In genomic region chr2:10909050-10909995, GRCh38 we compare ENCODE assay signal across 11 cellular contexts. TPM values are rescaled to one million over a fixed set of nuclear protein-coding genes. Genes with fewer than 3 reads are reported as not detected.
DNase-seq lines count a peak whose midpoint lies in the region; ATAC-seq, FAIRE-seq and TF ChIP-seq lines count a peak whose summit lies in the region.
"Had no signal": no experiment of that assay in that cellular context is flagged by ENCODE, and none has a peak within 500 bp of the region (broad histone marks: within the 10 kb centered on the region; RNA-seq: fewer than 3 reads in every experiment).

No MANE protein-coding gene starts in this region.

- no peak overlapping the region for H3K4me3 ChIP-seq in astrocyte (ENCODE audit: insufficient read depth, low read depth, low read length)
- H3K4me3 ChIP-seq in trophoblast cell (ENCODE audit: low read depth, low read length) = no peak overlapping the region

- TF ChIP-seq CTCF in astrocyte (IDR thresholded peaks at IDR 0.05; ENCODE audit: insufficient read depth, low read depth, low read length) = peak; percentile 44
- peak; percentile 80 for TF ChIP-seq CTCF in nephron progenitor cell (IDR thresholded peaks at IDR 0.05)

- H3K36me3 ChIP-seq in astrocyte (ENCODE audit: insufficient read depth, low read length) (no peaks in the 10 kb centered on the region), trophoblast cell (ENCODE audit: control insufficient read depth in 1 of 2, insufficient read depth in 2 of 2, low read length in 2 of 2) (no peaks in the 10 kb centered on the region)

- TF ChIP-seq EP300 in Ishikawa (IDR thresholded peaks at IDR 0.05; ENCODE audit: borderline replicate concordance) = no peak

- no CpG with 5 or more reads among the region's 15 CpGs for WGBS in trophoblast cell (ENCODE audit: extremely low coverage, insufficient coverage, insufficient read length)

- no peaks in the 10 kb centered on the region for H3K4me1 Mint-ChIP-seq in astrocyte (ENCODE audit: low read depth, unreplicated experiment)
- H3K4me1 Mint-ChIP-seq in nephron progenitor cell = peaks cover 12% of the 10 kb centered on the region

- H3K27me3 Mint-ChIP-seq in astrocyte (ENCODE audit: low read depth, unreplicated experiment) = peaks cover 30% of the 10 kb centered on the region
- peaks cover 64% of the 10 kb centered on the region for H3K27me3 Mint-ChIP-seq in nephron progenitor cell (ENCODE audit: low read depth, poor library complexity)

- H3K4me2 ChIP-seq in astrocyte (ENCODE audit: low read length) (no peak overlapping the region), trophoblast cell (ENCODE audit: low read length) (no peak overlapping the region)

- H4K20me1 ChIP-seq in astrocyte (ENCODE audit: insufficient read depth, low read length) = no peaks in the 10 kb centered on the region

- H3K27ac Mint-ChIP-seq in astrocyte (ENCODE audit: unreplicated experiment) = no peak overlapping the region
- no peak overlapping the region for H3K27ac Mint-ChIP-seq in nephron progenitor cell

- no peak overlapping the region for H3K18ac ChIP-seq in trophoblast cell (ENCODE audit: low read length)

- H3K4ac ChIP-seq in trophoblast cell (ENCODE audit: low read depth, low read length) = no peak overlapping the region

- no peak overlapping the region for H4K8ac ChIP-seq in trophoblast cell (ENCODE audit: low read depth, low read length)

- H3K27me3 ChIP-seq in astrocyte (ENCODE audit: insufficient read depth, low read length) (peaks cover 3% of the 10 kb centered on the region), trophoblast cell (ENCODE audit: insufficient read depth, low read length) (peaks cover 23% of the 10 kb centered on the region)

- peaks cover 2% of the 10 kb centered on the region for H3K79me1 ChIP-seq in trophoblast cell (ENCODE audit: low read length)

- H3K27ac ChIP-seq in astrocyte (ENCODE audit: low read depth, low read length) = no peak overlapping the region
- no peak overlapping the region for H3K27ac ChIP-seq in trophoblast cell (ENCODE audit: low read depth, low read length)

- H2AK5ac ChIP-seq in trophoblast cell (ENCODE audit: low read length) = no peak overlapping the region

- no peak for ATAC-seq in HG03159 (IDR thresholded peaks at IDR 0.05; ENCODE audit: unreplicated experiment)

- no peak for FAIRE-seq in astrocyte (lab: Jason Lieb, UNC)

- H3K4me3 Mint-ChIP-seq in astrocyte (ENCODE audit: unreplicated experiment) (no peak overlapping the region), nephron progenitor cell (no peak overlapping the region)
- H3K4me3 Mint-ChIP-seq: CD8-positive, alpha-beta memory T cell; naive B cell had no signal

- H3K9ac ChIP-seq in astrocyte (ENCODE audit: low read length) = no peak overlapping the region
- H3K9ac ChIP-seq in trophoblast cell (ENCODE audit: low read length) = no peak overlapping the region

- H4K12ac ChIP-seq in trophoblast cell (ENCODE audit: low read depth, low read length) = no peak overlapping the region

- H3K4me1 ChIP-seq in astrocyte (ENCODE audit: insufficient read depth, low read length) (peaks cover 3% of the 10 kb centered on the region), trophoblast cell (ENCODE audit: control insufficient read depth in 1 of 2, insufficient read depth in 2 of 2, low read length in 2 of 2) (peaks cover 6 to 8% of the 10 kb centered on the region in 2 experiments)

- H3K9me3 Mint-ChIP-seq in astrocyte (ENCODE audit: unreplicated experiment) (peaks cover 4% of the 10 kb centered on the region), nephron progenitor cell (peaks cover 11% of the 10 kb centered on the region)

- no peak overlapping the region for H2BK120ac ChIP-seq in trophoblast cell (ENCODE audit: insufficient read depth, low read length, poor library complexity)

- no peaks in the 10 kb centered on the region for H3K79me2 ChIP-seq in astrocyte (ENCODE audit: insufficient read depth, low read length)
- no peaks in the 10 kb centered on the region for H3K79me2 ChIP-seq in trophoblast cell (ENCODE audit: control insufficient read depth, insufficient read depth, low read length, poor library complexity)

- no peak overlapping the region for H2BK5ac ChIP-seq in trophoblast cell (ENCODE audit: low read depth, low read length, poor library complexity)

- no peaks in the 10 kb centered on the region for H3K36me3 Mint-ChIP-seq in astrocyte (ENCODE audit: low read depth, unreplicated experiment)
- H3K36me3 Mint-ChIP-seq in nephron progenitor cell (ENCODE audit: low read depth) = peaks cover 3% of the 10 kb centered on the region
- H3K36me3 Mint-ChIP-seq: CD8-positive, alpha-beta memory T cell had no signal

- TF ChIP-seq RAD21 in Ishikawa (IDR thresholded peaks at IDR 0.05; ENCODE audit: low read depth) = peak; percentile 54

- DNase-seq in NCI-H2196 (lab: John Stamatoyannopoulos, UW; ENCODE audit: unreplicated experiment) = peak; percentile 26
- no peak for DNase-seq in NCI-H2196 treated with DMSO at 0.1 percent for 48 hours (lab: John Stamatoyannopoulos, UW; ENCODE audit: unreplicated experiment)
- DNase-seq in astrocyte (ENCODE audit: low read depth) = no peak
- peak; percentile 77 for DNase-seq in nephron progenitor cell
- no peak for DNase-seq in NCI-H2029 treated with DMSO at 0.1 percent for 48 hours (lab: John Stamatoyannopoulos, UW)
- DNase-seq in trophoblast cell = no peak
- DNase-seq: naive B cell had no signal

- H2BK12ac ChIP-seq in trophoblast cell (ENCODE audit: low read length) = no peak overlapping the region

- no peaks in the 10 kb centered on the region for H3K9me3 ChIP-seq in astrocyte (ENCODE audit: insufficient read depth, low read depth, low read length)
- peaks cover 16% of the 10 kb centered on the region for H3K9me3 ChIP-seq in trophoblast cell (ENCODE audit: insufficient read depth, low read depth, low read length)

- H4K91ac ChIP-seq in trophoblast cell (ENCODE audit: low read depth, low read length) = no peak overlapping the region

- no peak overlapping the region for H2AFZ ChIP-seq in astrocyte (ENCODE audit: low read depth, low read length)
- no peak overlapping the region for H2AFZ ChIP-seq in trophoblast cell (ENCODE audit: insufficient read depth, low read length, poor library complexity)

- H3K23ac ChIP-seq in trophoblast cell (ENCODE audit: low read length) = no peak overlapping the region

- no peak overlapping the region for H3K14ac ChIP-seq in trophoblast cell (ENCODE audit: low read length)

TF ChIP-seq in Ishikawa, 13 proteins besides CTCF, POLR2A, EP300 and RAD21:
- TF ChIP-seq ZBTB7A (IDR thresholded peaks at IDR 0.05; ENCODE audit: low read depth) (0 out of 2 replicates have a peak, but pooled peaks have one; percentile 33), EGR1 (IDR thresholded peaks at IDR 0.05) (no peak)

RNA-seq across cellular contexts. Expression of gene KCNF1, which starts 2.4 kb away (rescaled TPM):
- 0.19 and 1.6 TPM in 2 replicates for total RNA-seq in astrocyte
- 1.3 and 1.5 TPM in 2 replicates for polyA plus RNA-seq in trophoblast cell (2013)
- total RNA-seq: CD8-positive, alpha-beta memory T cell; subcutaneous adipose tissue had no signal
- polyA plus RNA-seq: CD8-positive, alpha-beta memory T cell had no signal

Comparison
In these comparisons a context has a peak if more than half of its experiments do, and no peak if none do; other contexts are left out.
1. DNase-seq: peak in NCI-H2196 (single experiment) and nephron progenitor cell (single experiment); none in NCI-H2196 treated with DMSO at 0.1 percent for 48 hours (single experiment), astrocyte (single experiment), NCI-H2029 treated with DMSO at 0.1 percent for 48 hours (single experiment) and trophoblast cell (0 of 2).